10 cellular contexts compared by ENCODE assay signal in genomic region chr2:47035615-47036488, GRCh38.
DNase-seq lines count a peak whose midpoint lies in the region; ATAC-seq, FAIRE-seq and TF ChIP-seq lines count a peak whose summit lies in the region.
"Had no signal": no experiment of that assay in that cellular context is flagged by ENCODE, and none has a peak within 500 bp of the region (broad histone marks: within the 10 kb centered on the region; RNA-seq: fewer than 3 reads in every experiment).

No MANE protein-coding gene starts in this region.

- CTCF ChIA-PET in CD4-positive, alpha-beta memory T cell (lab: Charles Lee; ENCODE audit: partially characterized antibody): no interaction called here

- no peaks in the 10 kb centered on the region for H3K27me3 Mint-ChIP-seq in CD4-positive, alpha-beta memory T cell

- H3K4me1 ChIP-seq in CD4-positive, alpha-beta memory T cell (ENCODE audit: insufficient read depth, low read length): no peaks in the 10 kb centered on the region
- peaks cover 67% of the 10 kb centered on the region for H3K4me1 ChIP-seq in MM.1S (ENCODE audit: low read length)
- peaks cover 18 to 48% (median 24%) of the 10 kb centered on the region in 3 donors for H3K4me1 ChIP-seq in pancreas

- H3K4me3 Mint-ChIP-seq in CD4-positive, alpha-beta memory T cell: no peak overlapping the region

- H3F3A ChIP-seq in MM.1S (ENCODE audit: insufficient read depth, low read length): peaks cover 41% of the 10 kb centered on the region

- no peak for FAIRE-seq in pancreas (lab: Jason Lieb, UNC)

- no peak overlapping the region for H2AFZ ChIP-seq in MM.1S (ENCODE audit: low read length)

- intact Hi-C loops in CD4-positive, alpha-beta memory T cell (cut with micrococcal nuclease): no loop called here
- intact Hi-C loops in pancreas (cut with DNase I): no loop called here

- peak overlapping the region in 6 of 7 donors; percentile 46 to 70 (median 58) for H3K27ac Mint-ChIP-seq in CD4-positive, alpha-beta memory T cell

- WGBS in pancreas, 2 donors: 79 to 85% methylated on average over 7 of the region's 7 CpGs

- H3K9me3 ChIP-seq in CD4-positive, alpha-beta memory T cell (ENCODE audit: control insufficient read depth in 1 of 2, low read length in 2 of 2): no peaks in the 10 kb centered on the region
- H3K9me3 ChIP-seq in MM.1S (replicated peaks; ENCODE audit: insufficient read depth, low read length) (no peaks in the 10 kb centered on the region), pancreas (no peaks in the 10 kb centered on the region)
- H3K9me3 ChIP-seq: mucosa of descending colon had no signal

- no peaks in the 10 kb centered on the region for H4K20me1 ChIP-seq in MM.1S (ENCODE audit: insufficient read depth, low read length)

- H3K4me1 Mint-ChIP-seq in CD4-positive, alpha-beta memory T cell: peaks cover 3 to 18% (median 6%) of the 10 kb centered on the region in 4 donors

- TF ChIP-seq CTCF in MM.1S (IDR thresholded peaks at IDR 0.05; ENCODE audit: low read length) (no peak), pancreas (IDR thresholded peaks at IDR 0.05) (no peak)

- H3K4me3 ChIP-seq in CD4-positive, alpha-beta memory T cell (ENCODE audit: low read length in 2 of 2): no peak overlapping the region
- H3K4me3 ChIP-seq in MM.1S (ENCODE audit: low read length): no peak overlapping the region
- H3K4me3 ChIP-seq in pancreas: no peak overlapping the region
- H3K4me3 ChIP-seq: mucosa of descending colon had no signal

- H3K27ac ChIP-seq in CD4-positive, alpha-beta memory T cell (ENCODE audit: low read depth, low read length): no peak overlapping the region
- H3K27ac ChIP-seq in MM.1S (ENCODE audit: low read length) (peak overlapping the region; percentile 90), pancreas (peak overlapping the region; percentile 83 to 89 (median 89))

- no peak overlapping the region for H3K4me2 ChIP-seq in MM.1S (ENCODE audit: low read depth, low read length)

- ATAC-seq in pancreas (no peak), HG03442 (IDR thresholded peaks at IDR 0.05; ENCODE audit: unreplicated experiment) (no peak), GM18861 (IDR thresholded peaks at IDR 0.05; ENCODE audit: unreplicated experiment) (no peak)

- no peak for DNase-seq in CD4-positive, alpha-beta memory T cell
- DNase-seq in MM.1S: peak; percentile 20
- peak; percentile 75 for DNase-seq in ecto neural progenitor cell (ENCODE audit: low spot score)
- peak in 1 of 6 donors; percentile 18 for DNase-seq in pancreas
- no peak for DNase-seq in activated CD4-positive, CD25-positive, alpha-beta regulatory T cell treated with anti-CD3 and anti-CD28 coated beads, Interleukin-2, amount 50 U/mL, for 72 hours
- DNase-seq in Kasumi-1 (lab: John Stamatoyannopoulos, UW): no peak
- DNase-seq: effector CD4-positive, alpha-beta T cell had no signal

- no peaks in the 10 kb centered on the region for H3K9me2 ChIP-seq in MM.1S (replicated peaks; ENCODE audit: insufficient read depth, low read length)

- no peaks in the 10 kb centered on the region for H3K27me3 ChIP-seq in CD4-positive, alpha-beta memory T cell (ENCODE audit: insufficient read depth, low read length)
- no peaks in the 10 kb centered on the region for H3K27me3 ChIP-seq in MM.1S (replicated peaks; ENCODE audit: insufficient read depth, low read length)
- H3K27me3 ChIP-seq in pancreas: no peaks in the 10 kb centered on the region

- peaks cover 29% of the 10 kb centered on the region for H3K79me2 ChIP-seq in MM.1S (ENCODE audit: low read length)

- no peak overlapping the region; the same call in 1 of the 2 replicates for H3K9ac ChIP-seq in MM.1S (ENCODE audit: low read length)

- no peaks in the 10 kb centered on the region for H3K9me3 Mint-ChIP-seq in CD4-positive, alpha-beta memory T cell

- POLR2A ChIA-PET in CD4-positive, alpha-beta memory T cell (lab: Charles Lee; ENCODE audit: partially characterized antibody): no interaction called here

- H3K36me3 Mint-ChIP-seq in CD4-positive, alpha-beta memory T cell: peaks cover 21 to 75% of the 10 kb centered on the region in 2 donors

- peaks cover 77% of the 10 kb centered on the region for H3K36me3 ChIP-seq in CD4-positive, alpha-beta memory T cell (ENCODE audit: insufficient read depth, low read length)
- H3K36me3 ChIP-seq in MM.1S (replicated peaks; ENCODE audit: insufficient read depth, low read length): 0 out of 2 replicates have a peak, but pooled peaks cover 4% of the 10 kb centered on the region
- peaks cover 0 to 9% (median 0%) of the 10 kb centered on the region in 3 donors for H3K36me3 ChIP-seq in pancreas

Comparison
In these comparisons a context has a peak if more than half of its experiments do, and no peak if none do; other contexts are left out.
1. DNase-seq: peak in MM.1S (single experiment) and ecto neural progenitor cell (single experiment); none in CD4-positive, alpha-beta memory T cell (0 of 5), activated CD4-positive, CD25-positive, alpha-beta regulatory T cell treated with anti-CD3 and anti-CD28 coated beads, Interleukin-2, amount 50 U/mL, for 72 hours (single experiment) and Kasumi-1 (0 of 2).